23 cellular contexts compared by ENCODE assay signal in genomic region chr2:238486123-238486848, GRCh38.
"Had no signal": no experiment of that assay in that cellular context is flagged by ENCODE, and none has a peak within 500 bp of the region (broad histone marks: within the 10 kb centered on the region; RNA-seq: fewer than 3 reads in every experiment).

No MANE protein-coding gene starts in this region.

- H3K36me3 ChIP-seq: brain microvascular endothelial cell, left ventricle myocardium inferior, tibial nerve had no signal

- H3K9me3 ChIP-seq: mucosa of descending colon had no signal

- H3K9me3 Mint-ChIP-seq: activated CD4-positive, alpha-beta memory T cell treated with anti-CD3 and anti-CD28 coated beads, Interleukin-2, amount 10 ng/mL, durations not matched to agents 7 days and 5 days; activated CD4-positive, alpha-beta T cell treated with anti-CD3 and anti-CD28 coated beads, Interleukin-2, amount 10 ng/mL, durations not matched to agents 24 days and 14 days; activated T-cell treated with anti-CD3 and anti-CD28 coated beads, Interleukin-2, amount 50 U/mL, for 4 hours; activated T-helper 17 cell treated with anti-CD3 and anti-CD28 coated beads, Interleukin-2, amount 50 U/mL, for 72 hours; endodermal cell; neural crest cell had no signal

- H3K27ac ChIP-seq: brain microvascular endothelial cell, left ventricle myocardium inferior, tibial nerve, VCaP had no signal

- H3K4me1 Mint-ChIP-seq: activated CD4-positive, alpha-beta memory T cell treated with anti-CD3 and anti-CD28 coated beads, Interleukin-2, amount 10 ng/mL, durations not matched to agents 7 days and 5 days; activated CD4-positive, alpha-beta T cell treated with anti-CD3 and anti-CD28 coated beads, Interleukin-2, amount 10 ng/mL, durations not matched to agents 24 days and 14 days; activated T-helper 17 cell treated with anti-CD3 and anti-CD28 coated beads, Interleukin-2, amount 50 U/mL, for 72 hours had no signal

- H3K4me1 ChIP-seq: left ventricle myocardium inferior, tibial nerve had no signal

- H3K4me3 Mint-ChIP-seq: activated CD4-positive, alpha-beta memory T cell treated with anti-CD3 and anti-CD28 coated beads, Interleukin-2, amount 10 ng/mL, durations not matched to agents 7 days and 5 days; activated CD4-positive, alpha-beta T cell treated with anti-CD3 and anti-CD28 coated beads, Interleukin-2, amount 10 ng/mL, durations not matched to agents 24 days and 14 days; activated T-cell treated with anti-CD3 and anti-CD28 coated beads, Interleukin-2, amount 50 U/mL, for 4 hours; activated T-helper 17 cell treated with anti-CD3 and anti-CD28 coated beads, Interleukin-2, amount 50 U/mL, for 72 hours; endodermal cell; neural crest cell had no signal

- FAIRE-seq: frontal cortex, islet of Langerhans had no signal

- DNase-seq: activated CD4-positive, alpha-beta memory T cell treated with anti-CD3 and anti-CD28 coated beads, Interleukin-2, amount 10 ng/mL, durations not matched to agents 7 days and 5 days; activated CD4-positive, alpha-beta T cell treated with anti-CD3 and anti-CD28 coated beads, Interleukin-2, amount 10 ng/mL, durations not matched to agents 24 days and 14 days; activated gamma-delta T cell treated with Interleukin-2 at 50 U/mL for 16 hours; activated naive CD4-positive, alpha-beta T cell treated with anti-CD3 and anti-CD28 coated beads, Interleukin-2, amount 50 U/mL, for 16 hours; activated T-cell treated with anti-CD3 and anti-CD28 coated beads, Interleukin-2, amount 50 U/mL, for 4 hours; amniotic stem cell; brain microvascular endothelial cell; central memory CD4-positive, alpha-beta T cell; endodermal cell; glutamatergic neuron; left ventricle myocardium inferior; mucosa of descending colon; occipital lobe; right cardiac atrium; stimulated activated CD4-positive, alpha-beta T cell treated with anti-CD3 and anti-CD28 coated beads, Interleukin-2, amount 100 ng/mL, for 48 hours; stimulated activated naive CD4-positive, alpha-beta T cell treated with Interleukin-2 at 50 U/mL for 16 hours had no signal

- H3K27me3 ChIP-seq: brain microvascular endothelial cell, tibial nerve had no signal

- H3K27me3 Mint-ChIP-seq: activated CD4-positive, alpha-beta memory T cell treated with anti-CD3 and anti-CD28 coated beads, Interleukin-2, amount 10 ng/mL, durations not matched to agents 7 days and 5 days; activated CD4-positive, alpha-beta T cell treated with anti-CD3 and anti-CD28 coated beads, Interleukin-2, amount 10 ng/mL, durations not matched to agents 24 days and 14 days; activated T-helper 17 cell treated with anti-CD3 and anti-CD28 coated beads, Interleukin-2, amount 50 U/mL, for 72 hours had no signal

- H3K4me3 ChIP-seq: left ventricle myocardium inferior, lung, mucosa of descending colon, tibial nerve had no signal

- H3K27ac Mint-ChIP-seq: activated CD4-positive, alpha-beta memory T cell treated with anti-CD3 and anti-CD28 coated beads, Interleukin-2, amount 10 ng/mL, durations not matched to agents 7 days and 5 days; activated CD4-positive, alpha-beta T cell treated with anti-CD3 and anti-CD28 coated beads, Interleukin-2, amount 10 ng/mL, durations not matched to agents 24 days and 14 days; activated T-helper 17 cell treated with anti-CD3 and anti-CD28 coated beads, Interleukin-2, amount 50 U/mL, for 72 hours; endodermal cell had no signal
